Comparison of ENCODE assay signal across 23 cellular contexts in the genomic region with DNA sequence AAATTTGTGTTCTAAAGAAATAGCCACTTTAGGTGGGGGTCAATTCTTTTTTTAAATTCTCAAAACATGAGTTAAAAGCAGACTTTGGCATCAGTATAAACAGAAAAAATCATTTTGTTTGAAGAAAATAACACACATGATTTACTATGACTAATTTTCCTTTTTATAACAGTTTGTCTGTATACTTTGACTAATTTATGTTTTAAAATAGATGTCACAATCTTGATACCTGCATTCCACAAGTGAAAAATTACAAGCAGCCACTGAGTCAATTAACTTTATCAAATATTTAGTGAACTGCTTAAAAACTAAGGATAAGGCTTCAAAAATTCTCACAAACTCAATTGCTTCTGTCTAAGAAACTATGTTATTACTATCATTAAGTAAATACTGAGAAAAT.
DNase-seq lines count a peak whose midpoint lies in the region; FAIRE-seq and TF ChIP-seq lines count a peak whose summit lies in the region.
"Had no signal": no experiment of that assay in that cellular context is flagged by ENCODE, and none has a peak within 500 bp of the region (broad histone marks: within the 10 kb centered on the region; RNA-seq: fewer than 3 reads in every experiment).

No MANE protein-coding gene starts in this region.

- H2AFZ ChIP-seq in OCI-LY7 (ENCODE audit: low read length) (no peak overlapping the region), neural progenitor cell (replicated peaks) (no peak overlapping the region)

- H3K4me1 ChIP-seq in OCI-LY7 (ENCODE audit: insufficient read depth, low read length, poor library complexity, severe bottlenecking) (no peaks in the 10 kb centered on the region), neural progenitor cell (no peaks in the 10 kb centered on the region)
- H3K4me1 ChIP-seq: BLaER1 treated with 17β-estradiol and CSF1 and Interleukin-3, amounts not matched to agents 10 nM and 100 nM had no signal

- CTCF ChIA-PET in OCI-LY7 (lab: Charles Lee; ENCODE audit: unreplicated experiment), result no interaction called here
- CTCF ChIA-PET in activated CD4-positive, alpha-beta memory T cell treated with anti-CD3 and anti-CD28 coated beads for 36 hours (lab: Charles Lee), result no interaction called here

- H3K27ac Mint-ChIP-seq in activated CD4-positive, alpha-beta memory T cell treated with anti-CD3 and anti-CD28 coated beads for 36 hours, result no peak overlapping the region
- no peak overlapping the region for H3K27ac Mint-ChIP-seq in neural progenitor cell
- H3K27ac Mint-ChIP-seq: B cell; CD4-positive, alpha-beta T cell; CD8-positive, alpha-beta memory T cell had no signal

- H4K20me1 ChIP-seq in OCI-LY7 (ENCODE audit: insufficient read depth, low read length), result 0 out of 2 replicates have a peak, but pooled peaks cover 10% of the 10 kb centered on the region
- H4K20me1 ChIP-seq in neural progenitor cell (ENCODE audit: low read depth), result no peaks in the 10 kb centered on the region
- H4K20me1 ChIP-seq: BLaER1 treated with 17β-estradiol and CSF1 and Interleukin-3, amounts not matched to agents 10 nM and 100 nM had no signal

- H3K27me3 Mint-ChIP-seq in activated CD4-positive, alpha-beta memory T cell treated with anti-CD3 and anti-CD28 coated beads for 36 hours, result no peaks in the 10 kb centered on the region
- no peaks in the 10 kb centered on the region for H3K27me3 Mint-ChIP-seq in neural progenitor cell (ENCODE audit: insufficient read depth, low read depth)
- H3K27me3 Mint-ChIP-seq: B cell; CD4-positive, alpha-beta T cell; CD8-positive, alpha-beta memory T cell had no signal

- H3K9me2 ChIP-seq in OCI-LY7 (ENCODE audit: insufficient read depth, low read length), result no peaks in the 10 kb centered on the region

- no peak overlapping the region for H3K9ac ChIP-seq in neural progenitor cell
- H3K9ac ChIP-seq: BLaER1 treated with 17β-estradiol and CSF1 and Interleukin-3, amounts not matched to agents 10 nM and 100 nM had no signal

- H3K27ac ChIP-seq in OCI-LY7 (ENCODE audit: low read depth, low read length, poor library complexity, severe bottlenecking) (no peak overlapping the region), neural progenitor cell (no peak overlapping the region)
- H3K27ac ChIP-seq: BLaER1 treated with 17β-estradiol and CSF1 and Interleukin-3, amounts not matched to agents 10 nM and 100 nM; C4-2B had no signal

- no peaks in the 10 kb centered on the region for H3K27me3 ChIP-seq in neural progenitor cell
- H3K27me3 ChIP-seq: BLaER1 treated with 17β-estradiol and CSF1 and Interleukin-3, amounts not matched to agents 10 nM and 100 nM had no signal

- H3K4me2 ChIP-seq in OCI-LY7 (ENCODE audit: low read length) (no peak overlapping the region), neural progenitor cell (no peak overlapping the region)
- H3K4me2 ChIP-seq: BLaER1 treated with 17β-estradiol and CSF1 and Interleukin-3, amounts not matched to agents 10 nM and 100 nM had no signal

- peak; percentile 21 for FAIRE-seq in islet of Langerhans (lab: Jason Lieb, UNC)
- FAIRE-seq: GM12878, GM12892, GM18507 had no signal

- no peaks in the 10 kb centered on the region for H3F3A ChIP-seq in neural progenitor cell (ENCODE audit: low read depth)

- intact Hi-C loops in OCI-LY7 (cut with micrococcal nuclease; ENCODE audit: unreplicated experiment), result no loop called here
- intact Hi-C loops in activated CD4-positive, alpha-beta memory T cell treated with anti-CD3 and anti-CD28 coated beads for 36 hours (cut with micrococcal nuclease), result no loop called here

- POLR2A ChIA-PET in OCI-LY7 (lab: Charles Lee), result no interaction called here
- POLR2A ChIA-PET in activated CD4-positive, alpha-beta memory T cell treated with anti-CD3 and anti-CD28 coated beads for 36 hours (lab: Charles Lee), result no interaction called here

- H3K9me3 ChIP-seq in OCI-LY7 (ENCODE audit: low read length) (no peaks in the 10 kb centered on the region), neural progenitor cell (ENCODE audit: low read depth) (no peaks in the 10 kb centered on the region)
- H3K9me3 ChIP-seq: BLaER1 treated with 17β-estradiol and CSF1 and Interleukin-3, amounts not matched to agents 10 nM and 100 nM had no signal

- no peaks in the 10 kb centered on the region for H3K4me1 Mint-ChIP-seq in activated CD4-positive, alpha-beta memory T cell treated with anti-CD3 and anti-CD28 coated beads for 36 hours (ENCODE audit: low read depth)
- H3K4me1 Mint-ChIP-seq in neural progenitor cell, result no peaks in the 10 kb centered on the region
- H3K4me1 Mint-ChIP-seq: B cell had no signal

- TSS peak; percentile 20 for BruUV-seq in OCI-LY7 (replicated peaks; lab: Mats Ljungman, UMichigan)

- TF ChIP-seq CTCF in OCI-LY7 (conservative IDR thresholded peaks at IDR 0.05; ENCODE audit: low read length) (no peak), neural progenitor cell (IDR thresholded peaks at IDR 0.05) (no peak)

- H3K4me3 ChIP-seq in OCI-LY7 (ENCODE audit: low read depth, low read length, poor library complexity, severe bottlenecking) (no peak overlapping the region), neural progenitor cell (no peak overlapping the region)
- H3K4me3 ChIP-seq: BLaER1 treated with 17β-estradiol and CSF1 and Interleukin-3, amounts not matched to agents 10 nM and 100 nM; GM12878 had no signal

- peaks cover 4% of the 10 kb centered on the region for H3K36me3 Mint-ChIP-seq in activated CD4-positive, alpha-beta memory T cell treated with anti-CD3 and anti-CD28 coated beads for 36 hours
- no peaks in the 10 kb centered on the region for H3K36me3 Mint-ChIP-seq in neural progenitor cell

- H3K79me2 ChIP-seq in OCI-LY7 (ENCODE audit: insufficient read depth, low read depth, low read length) (no peaks in the 10 kb centered on the region), neural progenitor cell (ENCODE audit: low read depth) (no peaks in the 10 kb centered on the region)

- DNase-seq in OCI-LY7 (ENCODE audit: low spot score) (no peak), GM19240 (ENCODE audit: insufficient read length, low spot score) (no peak), neural progenitor cell (ENCODE audit: low spot score) (no peak)
- DNase-seq in activated CD4-positive, alpha-beta memory T cell treated with anti-CD3 and anti-CD28 coated beads for 36 hours, result no peak
- DNase-seq: 8988T; AML-193; CD4-positive, alpha-beta T cell; CD8-positive, alpha-beta memory T cell; COR-L47; DMS 273 treated with DMSO at 0.1 percent for 48 hours; DMS153; DMS53; DMS79; DND-41; EL; GDM1 had no signal

- H3K36me3 ChIP-seq in OCI-LY7 (ENCODE audit: insufficient read depth, low read length) (no peaks in the 10 kb centered on the region), neural progenitor cell (no peaks in the 10 kb centered on the region)

- H3K4me3 Mint-ChIP-seq in activated CD4-positive, alpha-beta memory T cell treated with anti-CD3 and anti-CD28 coated beads for 36 hours, result no peak overlapping the region
- H3K4me3 Mint-ChIP-seq in neural progenitor cell, result no peak overlapping the region
- H3K4me3 Mint-ChIP-seq: B cell; CD4-positive, alpha-beta T cell; CD8-positive, alpha-beta memory T cell had no signal

- no peaks in the 10 kb centered on the region for H3K9me3 Mint-ChIP-seq in activated CD4-positive, alpha-beta memory T cell treated with anti-CD3 and anti-CD28 coated beads for 36 hours
- H3K9me3 Mint-ChIP-seq in neural progenitor cell, result no peaks in the 10 kb centered on the region
- H3K9me3 Mint-ChIP-seq: CD4-positive, alpha-beta T cell; CD8-positive, alpha-beta memory T cell had no signal
